ENCODE assay signal across 8 cellular contexts in genomic region chr12:53048033-53048779, GRCh38. TPM values are rescaled to one million over a fixed set of nuclear protein-coding genes. Genes with fewer than 3 reads are reported as not detected.
A peak's percentile ranks its signal among the peaks of the same experiment; 100 is the strongest.
DNase-seq lines count a peak whose midpoint lies in the region; ATAC-seq and TF ChIP-seq lines count a peak whose summit lies in the region.

No MANE protein-coding gene starts in this region.

- H3K36me3 Mint-ChIP-seq in activated naive CD4-positive, alpha-beta T cell treated with anti-CD3 and anti-CD28 coated beads, Interleukin-2, amount 50 U/mL, for 24 hours: no peaks in the 10 kb centered on the region
- no peaks in the 10 kb centered on the region for H3K36me3 Mint-ChIP-seq in activated naive CD4-positive, alpha-beta T cell treated with anti-CD3 and anti-CD28 coated beads, Interleukin-2, amount 50 U/mL, for 72 hours
- no peaks in the 10 kb centered on the region for H3K36me3 Mint-ChIP-seq in naive thymus-derived CD4-positive, alpha-beta T cell

- peaks cover 7 to 9% of the 10 kb centered on the region in 2 donors for H3K4me1 ChIP-seq in naive thymus-derived CD4-positive, alpha-beta T cell (ENCODE audit: control insufficient read depth in 2 of 2, insufficient read depth in 2 of 2, low read length in 2 of 2)

- POLR2A ChIA-PET in naive thymus-derived CD4-positive, alpha-beta T cell (lab: Charles Lee): interaction anchor here (0.7 to 3.9 kb wide), 8 partner anchors 16 to 273 kb away, joined by 3 to 24 read pairs (median 3); partner anchors contain the start of genes AAAS, EIF4B, SOAT2 and SPRYD3

- H3K4me3 ChIP-seq in SK-N-MC: peak overlapping the region; percentile 78
- peak overlapping the region; percentile 73 for H3K4me3 ChIP-seq in epithelial cell of proximal tubule (ENCODE audit: low read depth, low read length)
- H3K4me3 ChIP-seq in naive thymus-derived CD4-positive, alpha-beta T cell (ENCODE audit: low read length): no peak overlapping the region

- no peaks in the 10 kb centered on the region for H3K27me3 ChIP-seq in naive thymus-derived CD4-positive, alpha-beta T cell (ENCODE audit: control insufficient read depth in 2 of 2, insufficient read depth in 2 of 2, low read length in 2 of 2)

- CTCF ChIA-PET in naive thymus-derived CD4-positive, alpha-beta T cell (lab: Charles Lee): interaction anchor here (0.6 to 1.8 kb wide), 5 partner anchors 16 to 1023 kb away, joined by 3 to 9 read pairs (median 5); partner anchors contain the start of genes PFDN5 and SPRYD3

- no peaks in the 10 kb centered on the region for H3K27me3 Mint-ChIP-seq in activated naive CD4-positive, alpha-beta T cell treated with anti-CD3 and anti-CD28 coated beads, Interleukin-2, amount 50 U/mL, for 24 hours
- H3K27me3 Mint-ChIP-seq in naive thymus-derived CD4-positive, alpha-beta T cell: peaks cover 0 to 13% (median 0%) of the 10 kb centered on the region in 5 donors

- H3K4me1 Mint-ChIP-seq in activated naive CD4-positive, alpha-beta T cell treated with anti-CD3 and anti-CD28 coated beads, Interleukin-2, amount 50 U/mL, for 24 hours: peaks cover 22% of the 10 kb centered on the region
- H3K4me1 Mint-ChIP-seq in naive thymus-derived CD4-positive, alpha-beta T cell: peaks cover 0 to 24% (median 11%) of the 10 kb centered on the region in 7 donors

- TF ChIP-seq CTCF in epithelial cell of proximal tubule (conservative IDR thresholded peaks at IDR 0.05; ENCODE audit: low read depth, low read length): peak; percentile 34

- intact Hi-C loops in naive thymus-derived CD4-positive, alpha-beta T cell (cut with micrococcal nuclease): no loop called here

- peak overlapping the region; percentile 65 for H3K9ac ChIP-seq in SK-N-MC (ENCODE audit: insufficient read length)

- peak overlapping the region; percentile 81 for H3K27ac ChIP-seq in SK-N-MC
- H3K27ac ChIP-seq in naive thymus-derived CD4-positive, alpha-beta T cell (ENCODE audit: low read depth, low read length): peak overlapping the region; percentile 74

- no peak for DNase-seq in activated naive CD4-positive, alpha-beta T cell treated with anti-CD3 and anti-CD28 coated beads, Interleukin-2, amount 50 U/mL, for 72 hours (ENCODE audit: low spot score in 2 of 2)
- no peak for DNase-seq in SK-N-MC (ENCODE audit: low read depth, low spot score)
- DNase-seq in epithelial cell of proximal tubule (ENCODE audit: low read depth): no peak
- DNase-seq in naive thymus-derived CD4-positive, alpha-beta T cell: no peak
- DNase-seq in NCI-H226: no peak
- no peak for DNase-seq in NCI-H1105 (lab: John Stamatoyannopoulos, UW)

- H3K9me3 ChIP-seq in SK-N-MC (ENCODE audit: low read depth, low read length): no peaks in the 10 kb centered on the region
- no peaks in the 10 kb centered on the region for H3K9me3 ChIP-seq in naive thymus-derived CD4-positive, alpha-beta T cell (ENCODE audit: control insufficient read depth in 2 of 3, low read length in 3 of 3)

- H3K4me3 Mint-ChIP-seq in activated naive CD4-positive, alpha-beta T cell treated with anti-CD3 and anti-CD28 coated beads, Interleukin-2, amount 50 U/mL, for 24 hours: peak overlapping the region; percentile 42
- H3K4me3 Mint-ChIP-seq in naive thymus-derived CD4-positive, alpha-beta T cell: peak overlapping the region in 9 of 10 donors; percentile 7 to 95 (median 65)

- no peaks in the 10 kb centered on the region for H3K9me3 Mint-ChIP-seq in activated naive CD4-positive, alpha-beta T cell treated with anti-CD3 and anti-CD28 coated beads, Interleukin-2, amount 50 U/mL, for 24 hours
- H3K9me3 Mint-ChIP-seq in activated naive CD4-positive, alpha-beta T cell treated with anti-CD3 and anti-CD28 coated beads, Interleukin-2, amount 50 U/mL, for 72 hours: no peaks in the 10 kb centered on the region
- H3K9me3 Mint-ChIP-seq in naive thymus-derived CD4-positive, alpha-beta T cell: no peaks in the 10 kb centered on the region

- H3K36me3 ChIP-seq in SK-N-MC (ENCODE audit: insufficient read depth, low read length): no peaks in the 10 kb centered on the region
- no peaks in the 10 kb centered on the region for H3K36me3 ChIP-seq in naive thymus-derived CD4-positive, alpha-beta T cell (ENCODE audit: control insufficient read depth in 2 of 3, insufficient read depth in 3 of 3, low read length in 3 of 3)

- peak overlapping the region; percentile 46 for H3K27ac Mint-ChIP-seq in activated naive CD4-positive, alpha-beta T cell treated with anti-CD3 and anti-CD28 coated beads, Interleukin-2, amount 50 U/mL, for 24 hours
- peak overlapping the region in 1 of 2 donors; percentile 20 for H3K27ac Mint-ChIP-seq in activated naive CD4-positive, alpha-beta T cell treated with anti-CD3 and anti-CD28 coated beads, Interleukin-2, amount 50 U/mL, for 72 hours
- H3K27ac Mint-ChIP-seq in naive thymus-derived CD4-positive, alpha-beta T cell: peak overlapping the region in 7 of 9 donors; percentile 12 to 90 (median 67)

- ATAC-seq in activated naive CD4-positive, alpha-beta T cell treated with anti-CD3 and anti-CD28 coated beads, Interleukin-2, amount 50 U/mL, for 72 hours: no peak
- no peak for ATAC-seq in naive thymus-derived CD4-positive, alpha-beta T cell
- ATAC-seq in GM19035 (IDR thresholded peaks at IDR 0.05; ENCODE audit: unreplicated experiment): no peak

RNA-seq across cellular contexts. Expression of gene TNS2, which starts 1.7 kb away (rescaled TPM):
- total RNA-seq in activated naive CD4-positive, alpha-beta T cell treated with anti-CD3 and anti-CD28 coated beads, Interleukin-2, amount 50 U/mL, for 72 hours: 1 to 10 TPM; 1.2 to 2.1 TPM
- 6.7 and 10.8 TPM in 2 replicates for total RNA-seq in epithelial cell of proximal tubule
- total RNA-seq in naive thymus-derived CD4-positive, alpha-beta T cell: 1 to 10 TPM in 4 of 5 experiments, under 1 TPM in 1; 0.73 to 4.4 (median 2.5) TPM
- polyA plus RNA-seq in naive thymus-derived CD4-positive, alpha-beta T cell: under 1 TPM; 0.26 to 0.30 TPM

RNA-seq across cellular contexts. Expression of gene SPRYD3, which starts 31.0 kb away (rescaled TPM):
- 10 to 100 TPM; 19.2 to 22.2 TPM for total RNA-seq in activated naive CD4-positive, alpha-beta T cell treated with anti-CD3 and anti-CD28 coated beads, Interleukin-2, amount 50 U/mL, for 72 hours
- 24.5 and 26.1 TPM in 2 replicates for total RNA-seq in epithelial cell of proximal tubule
- total RNA-seq in naive thymus-derived CD4-positive, alpha-beta T cell: 10 to 100 TPM; 33.0 to 48.0 (median 36.4) TPM
- 10 to 100 TPM; 48.5 to 57.6 TPM for polyA plus RNA-seq in naive thymus-derived CD4-positive, alpha-beta T cell

RNA-seq across cellular contexts. Expression of gene EIF4B, which starts 42.0 kb away (rescaled TPM):
- total RNA-seq in activated naive CD4-positive, alpha-beta T cell treated with anti-CD3 and anti-CD28 coated beads, Interleukin-2, amount 50 U/mL, for 72 hours: 1,000 to 10,000 TPM in 1 of 2 donors, 100 to 1,000 TPM in 1; 637 to 1,013 TPM
- 371 and 447 TPM in 2 replicates for total RNA-seq in epithelial cell of proximal tubule
- 100 to 1,000 TPM; 380 to 919 (median 833) TPM for total RNA-seq in naive thymus-derived CD4-positive, alpha-beta T cell
- polyA plus RNA-seq in naive thymus-derived CD4-positive, alpha-beta T cell: 100 to 1,000 TPM; 134 to 145 TPM

RNA-seq across cellular contexts. Expression of gene IGFBP6, which starts 49.3 kb away (rescaled TPM):
- total RNA-seq in activated naive CD4-positive, alpha-beta T cell treated with anti-CD3 and anti-CD28 coated beads, Interleukin-2, amount 50 U/mL, for 72 hours: 1 to 10 TPM; 1.5 to 3.6 TPM
- 71.6 and 102 TPM in 2 replicates for total RNA-seq in epithelial cell of proximal tubule
- under 1 TPM in 3 of 5 experiments, not detected in 2; 0.34 to 0.56 (median 0.54) TPM for total RNA-seq in naive thymus-derived CD4-positive, alpha-beta T cell
- polyA plus RNA-seq in naive thymus-derived CD4-positive, alpha-beta T cell: under 1 TPM; 0.41 to 0.81 TPM

RNA-seq across cellular contexts. Expression of gene SOAT2, which starts 55.1 kb away (rescaled TPM):
- under 1 TPM; 0.35 to 0.59 TPM for total RNA-seq in activated naive CD4-positive, alpha-beta T cell treated with anti-CD3 and anti-CD28 coated beads, Interleukin-2, amount 50 U/mL, for 72 hours
- total RNA-seq in epithelial cell of proximal tubule: not detected in 2 replicates
- under 1 TPM in 4 of 5 experiments, not detected in 1; 0.35 to 0.69 (median 0.51) TPM for total RNA-seq in naive thymus-derived CD4-positive, alpha-beta T cell
- under 1 TPM in 1 of 2 donors, not detected in 1; 0.31 TPM for polyA plus RNA-seq in naive thymus-derived CD4-positive, alpha-beta T cell
